Comparison of ENCODE assay signal across 14 cellular contexts in the genomic region with DNA sequence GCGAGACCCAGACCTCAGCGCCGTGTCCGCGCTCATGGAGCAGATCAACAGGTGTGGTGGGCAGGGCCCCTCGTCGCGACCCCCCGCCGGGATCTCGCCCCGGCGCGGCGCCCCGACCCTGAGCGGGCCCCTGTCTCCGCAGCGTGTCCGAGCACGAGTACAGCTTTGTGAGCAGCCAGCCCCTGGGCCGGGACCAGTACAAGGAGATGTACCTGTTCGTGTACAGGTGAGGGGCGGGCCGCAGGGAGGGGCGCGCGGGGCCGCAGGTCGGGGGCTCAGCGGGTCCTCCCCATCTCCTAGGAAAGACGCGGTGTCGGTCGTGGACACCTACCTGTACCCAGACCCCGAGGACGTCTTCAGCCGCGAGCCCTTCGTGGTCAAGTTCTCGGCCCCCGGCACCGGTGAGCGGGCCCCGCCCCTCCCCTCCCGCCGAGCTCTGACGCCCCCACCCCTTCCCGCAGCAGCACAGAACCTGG. TPM values are rescaled to one million over a fixed set of nuclear protein-coding genes. Genes with fewer than 3 reads are reported as not detected.
DNase-seq lines count a peak whose midpoint lies in the region; ATAC-seq, FAIRE-seq and TF ChIP-seq lines count a peak whose summit lies in the region.
"Had no signal": no experiment of that assay in that cellular context is flagged by ENCODE, and none has a peak within 500 bp of the region (broad histone marks: within the 10 kb centered on the region; RNA-seq: fewer than 3 reads in every experiment).

No MANE protein-coding gene starts in this region.

- dilution Hi-C loops in keratinocyte (cut with MboI; ENCODE audit: extremely low pct_ligation_motif_present, low sequenced_read_pairs): no loop called here

- DNase-seq in 8988T (peak; percentile 7), WTC11 (ENCODE audit: low spot score) (no peak), keratinocyte (ENCODE audit: low read depth, low spot score) (no peak), globus pallidus (ENCODE audit: low spot score) (no peak), DMS79 (lab: John Stamatoyannopoulos, UW) (no peak)
- DNase-seq in activated T-helper 1 cell treated with anti-CD3 and anti-CD28 coated beads, Interleukin-12 subunit alpha, Interleukin-12 subunit beta, Interleukin-2, Interleukin-4 antibody, amounts not matched to agents 30 ng/mL and 10 ng/mL and 1 ng/mL, durations not matched to agents 14 hours and 24 hours and 36 hours (ENCODE audit: low spot score): no peak
- DNase-seq: activated CD4-positive, alpha-beta T cell treated with anti-CD3 and anti-CD28 coated beads, Interleukin-2, amount 10 ng/mL, durations not matched to agents 24 days and 14 days; activated naive CD4-positive, alpha-beta T cell treated with anti-CD3 and anti-CD28 coated beads, Interleukin-2, amount 50 U/mL, for 16 hours; BE2C; dorsolateral prefrontal cortex; hippocampal formation; natural killer cell; NCI-H1436 had no signal

- H3K4me1 ChIP-seq in keratinocyte (ENCODE audit: control insufficient read depth, extremely low read depth, insufficient read depth, low read length): no peaks in the 10 kb centered on the region
- H3K4me1 ChIP-seq: BE2C had no signal

- no peaks in the 10 kb centered on the region for H3K4me1 Mint-ChIP-seq in WTC11
- H3K4me1 Mint-ChIP-seq in activated T-helper 1 cell treated with anti-CD3 and anti-CD28 coated beads, Interleukin-12 subunit alpha, Interleukin-12 subunit beta, Interleukin-2, Interleukin-4 antibody, amounts not matched to agents 30 ng/mL and 10 ng/mL and 1 ng/mL, durations not matched to agents 14 hours and 24 hours and 36 hours (ENCODE audit: low read depth): no peaks in the 10 kb centered on the region
- H3K4me1 Mint-ChIP-seq: activated CD4-positive, alpha-beta T cell treated with anti-CD3 and anti-CD28 coated beads, Interleukin-2, amount 10 ng/mL, durations not matched to agents 24 days and 14 days; natural killer cell had no signal

- H3K9me3 ChIP-seq in keratinocyte (ENCODE audit: control insufficient read depth, low read depth, low read length): no peaks in the 10 kb centered on the region
- H3K9me3 ChIP-seq: BE2C, SK-N-SH had no signal

- no peaks in the 10 kb centered on the region for H3K79me2 ChIP-seq in keratinocyte (ENCODE audit: control insufficient read depth, insufficient read depth, low read length)

- intact Hi-C loops in activated T-helper 1 cell treated with anti-CD3 and anti-CD28 coated beads, Interleukin-12 subunit alpha, Interleukin-12 subunit beta, Interleukin-2, Interleukin-4 antibody, amounts not matched to agents 30 ng/mL and 10 ng/mL and 1 ng/mL, durations not matched to agents 14 hours and 24 hours and 36 hours (cut with micrococcal nuclease): no loop called here

- peak overlapping the region; percentile 16 for H3K4me2 ChIP-seq in keratinocyte (ENCODE audit: control insufficient read depth, extremely low read depth, insufficient read depth, low read depth, low read length)
- H3K4me2 ChIP-seq: SK-N-SH had no signal

- TF ChIP-seq CTCF in WTC11 (IDR thresholded peaks at IDR 0.05): no peak
- TF ChIP-seq CTCF in keratinocyte (optimal IDR thresholded peaks at IDR 0.05 in 1 of 3, IDR thresholded peaks at IDR 0.05 in 1 of 3, conservative IDR thresholded peaks at IDR 0.05 in 1 of 3; ENCODE audit: extremely low read depth in 1 of 3, insufficient read depth in 2 of 3, low read length in 3 of 3): no peak

- H2AFZ ChIP-seq in keratinocyte (ENCODE audit: control insufficient read depth, low read length): no peak overlapping the region

- no peak overlapping the region for H3K4me3 ChIP-seq in keratinocyte (ENCODE audit: control insufficient read depth in 2 of 3, extremely low read depth in 1 of 3, insufficient read depth in 2 of 3, low read depth in 1 of 3, low read length in 3 of 3)

- H3K4me3 Mint-ChIP-seq in WTC11: peak overlapping the region; percentile 55
- no peak overlapping the region for H3K4me3 Mint-ChIP-seq in activated T-helper 1 cell treated with anti-CD3 and anti-CD28 coated beads, Interleukin-12 subunit alpha, Interleukin-12 subunit beta, Interleukin-2, Interleukin-4 antibody, amounts not matched to agents 30 ng/mL and 10 ng/mL and 1 ng/mL, durations not matched to agents 14 hours and 24 hours and 36 hours
- H3K4me3 Mint-ChIP-seq: activated CD4-positive, alpha-beta T cell treated with anti-CD3 and anti-CD28 coated beads, Interleukin-2, amount 10 ng/mL, durations not matched to agents 24 days and 14 days; natural killer cell had no signal

- H3K27ac ChIP-seq in keratinocyte (ENCODE audit: control insufficient read depth, insufficient read depth, low read length): no peak overlapping the region

- POLR2A ChIA-PET in WTC11 (lab: Charles Lee): interaction anchor here (0.5 to 4.1 kb wide), 6 partner anchors 12 to 41 kb away, joined by 3 to 28 read pairs (median 5); a partner anchor contains a TSS

- peaks cover 10% of the 10 kb centered on the region for H4K20me1 ChIP-seq in keratinocyte (ENCODE audit: control insufficient read depth, extremely low read depth, insufficient read depth, low read length)

- H3K9me3 Mint-ChIP-seq in WTC11: no peaks in the 10 kb centered on the region
- H3K9me3 Mint-ChIP-seq in activated T-helper 1 cell treated with anti-CD3 and anti-CD28 coated beads, Interleukin-12 subunit alpha, Interleukin-12 subunit beta, Interleukin-2, Interleukin-4 antibody, amounts not matched to agents 30 ng/mL and 10 ng/mL and 1 ng/mL, durations not matched to agents 14 hours and 24 hours and 36 hours: no peaks in the 10 kb centered on the region
- H3K9me3 Mint-ChIP-seq: activated CD4-positive, alpha-beta T cell treated with anti-CD3 and anti-CD28 coated beads, Interleukin-2, amount 10 ng/mL, durations not matched to agents 24 days and 14 days; natural killer cell had no signal

- no peaks in the 10 kb centered on the region for H3K9me1 ChIP-seq in keratinocyte (ENCODE audit: control insufficient read depth, extremely low read depth, insufficient read depth, low read length)

- H3K36me3 Mint-ChIP-seq in WTC11: peaks cover 2% of the 10 kb centered on the region; the same call in 1 of the 2 replicates
- H3K36me3 Mint-ChIP-seq in activated T-helper 1 cell treated with anti-CD3 and anti-CD28 coated beads, Interleukin-12 subunit alpha, Interleukin-12 subunit beta, Interleukin-2, Interleukin-4 antibody, amounts not matched to agents 30 ng/mL and 10 ng/mL and 1 ng/mL, durations not matched to agents 14 hours and 24 hours and 36 hours (ENCODE audit: low read depth): peaks cover 5% of the 10 kb centered on the region
- H3K36me3 Mint-ChIP-seq: natural killer cell had no signal

- H3K27ac Mint-ChIP-seq in WTC11: no peak overlapping the region
- no peak overlapping the region for H3K27ac Mint-ChIP-seq in activated T-helper 1 cell treated with anti-CD3 and anti-CD28 coated beads, Interleukin-12 subunit alpha, Interleukin-12 subunit beta, Interleukin-2, Interleukin-4 antibody, amounts not matched to agents 30 ng/mL and 10 ng/mL and 1 ng/mL, durations not matched to agents 14 hours and 24 hours and 36 hours
- H3K27ac Mint-ChIP-seq: activated CD4-positive, alpha-beta T cell treated with anti-CD3 and anti-CD28 coated beads, Interleukin-2, amount 10 ng/mL, durations not matched to agents 24 days and 14 days; natural killer cell had no signal

- no peak for FAIRE-seq in keratinocyte (lab: Jason Lieb, UNC)

- CTCF ChIA-PET in WTC11 (lab: Charles Lee): interaction anchor here (0.9 to 4.5 kb wide), 7 partner anchors 14 to 264 kb away, joined by 3 to 51 read pairs (median 6); a partner anchor contains a TSS

- peaks cover 16 to 29% of the 10 kb centered on the region in 2 experiments for H3K36me3 ChIP-seq in keratinocyte (ENCODE audit: control insufficient read depth in 2 of 2, extremely low read depth in 1 of 2, insufficient read depth in 2 of 2, low read length in 2 of 2)

- peaks cover 32% of the 10 kb centered on the region for H3K27me3 ChIP-seq in keratinocyte (ENCODE audit: control insufficient read depth, extremely low read depth, insufficient read depth, low read length)
- H3K27me3 ChIP-seq: BE2C, dorsolateral prefrontal cortex had no signal

- peaks cover 16% of the 10 kb centered on the region for H3K27me3 Mint-ChIP-seq in WTC11 (ENCODE audit: low read depth)
- H3K27me3 Mint-ChIP-seq in activated T-helper 1 cell treated with anti-CD3 and anti-CD28 coated beads, Interleukin-12 subunit alpha, Interleukin-12 subunit beta, Interleukin-2, Interleukin-4 antibody, amounts not matched to agents 30 ng/mL and 10 ng/mL and 1 ng/mL, durations not matched to agents 14 hours and 24 hours and 36 hours (ENCODE audit: insufficient read depth): peaks cover 2% of the 10 kb centered on the region
- H3K27me3 Mint-ChIP-seq: activated CD4-positive, alpha-beta T cell treated with anti-CD3 and anti-CD28 coated beads, Interleukin-2, amount 10 ng/mL, durations not matched to agents 24 days and 14 days had no signal

- ATAC-seq in WTC11: no peak; the same call in 1 of the 2 replicates

- no peak overlapping the region for H3K9ac ChIP-seq in keratinocyte (ENCODE audit: control insufficient read depth, extremely low read depth, insufficient read depth, low read length)
- H3K9ac ChIP-seq: SK-N-SH had no signal

RNA-seq across cellular contexts. Expression of a gene that starts 0.9 kb away (rescaled TPM):
- 0.66 to 1.1 TPM (median 1.0 TPM) in 3 replicates for total RNA-seq in WTC11 (2021)
- polyA plus RNA-seq in keratinocyte: 0.31 to 1.1 TPM (median 0.41 TPM) in 3 replicates
- polyA plus RNA-seq in keratinocyte (2011; ENCODE audit: low read depth): 0.99 TPM
- polyA plus RNA-seq in keratinocyte (2011; cell fraction: cytosol; rRNA removed): 0.08 and 0.13 TPM in 2 replicates
- polyA plus RNA-seq in keratinocyte (2011; cell fraction: nucleus; rRNA removed): 1.2 and 2.1 TPM in 2 replicates
- 0.22 and 4.8 TPM in 2 replicates for polyA plus RNA-seq in keratinocyte (2012; ENCODE audit: low replicate concordance)
- 0.10 to 0.16 TPM in 2 of 3 replicates, not detected in the other for polyA minus RNA-seq in keratinocyte
- not detected for polyA minus RNA-seq in keratinocyte (2011; cell fraction: cytosol; rRNA and poly(A)+ RNA removed)
- 0.74 TPM in 1 of 2 replicates, not detected in the other for polyA minus RNA-seq in keratinocyte (2011; cell fraction: nucleus; rRNA and poly(A)+ RNA removed)
- total RNA-seq in activated T-helper 1 cell treated with anti-CD3 and anti-CD28 coated beads, Interleukin-12 subunit alpha, Interleukin-12 subunit beta, Interleukin-2, Interleukin-4 antibody, amounts not matched to agents 30 ng/mL and 10 ng/mL and 1 ng/mL, durations not matched to agents 14 hours and 24 hours and 36 hours: 1.6 and 2.2 TPM in 2 replicates

RNA-seq across cellular contexts. Expression of a gene that starts 13.7 kb away (rescaled TPM):
- total RNA-seq in WTC11 (2021): 27.2 to 34.4 TPM (median 27.8 TPM) in 3 replicates
- 10.5 to 24.7 TPM (median 11.1 TPM) in 3 replicates for polyA plus RNA-seq in keratinocyte
- 16.2 TPM for polyA plus RNA-seq in keratinocyte (2011; ENCODE audit: low read depth)
- 4.1 and 10.4 TPM in 2 replicates for polyA plus RNA-seq in keratinocyte (2011; cell fraction: cytosol; rRNA removed)
- polyA plus RNA-seq in keratinocyte (2011; cell fraction: nucleus; rRNA removed): 36.5 and 49.1 TPM in 2 replicates
- 12.1 and 15.4 TPM in 2 replicates for polyA plus RNA-seq in keratinocyte (2012; ENCODE audit: low replicate concordance)
- 9.2 to 18.5 TPM (median 12.6 TPM) in 3 replicates for polyA minus RNA-seq in keratinocyte
- polyA minus RNA-seq in keratinocyte (2011; cell fraction: cytosol; rRNA and poly(A)+ RNA removed): 29.2 TPM
- 23.0 and 30.4 TPM in 2 replicates for polyA minus RNA-seq in keratinocyte (2011; cell fraction: nucleus; rRNA and poly(A)+ RNA removed)
- 35.6 and 37.4 TPM in 2 replicates for total RNA-seq in activated T-helper 1 cell treated with anti-CD3 and anti-CD28 coated beads, Interleukin-12 subunit alpha, Interleukin-12 subunit beta, Interleukin-2, Interleukin-4 antibody, amounts not matched to agents 30 ng/mL and 10 ng/mL and 1 ng/mL, durations not matched to agents 14 hours and 24 hours and 36 hours

RNA-seq across cellular contexts. Expression of a gene that starts 14.3 kb away (rescaled TPM):
- 100 to 110 TPM (median 106 TPM) in 3 replicates for total RNA-seq in WTC11 (2021)
- 19.7 to 32.0 TPM (median 24.2 TPM) in 3 replicates for polyA plus RNA-seq in keratinocyte
- 27.0 TPM for polyA plus RNA-seq in keratinocyte (2011; ENCODE audit: low read depth)
- polyA plus RNA-seq in keratinocyte (2011; cell fraction: cytosol; rRNA removed): 14.3 and 36.6 TPM in 2 replicates
- polyA plus RNA-seq in keratinocyte (2011; cell fraction: nucleus; rRNA removed): 20.6 and 22.0 TPM in 2 replicates
- polyA plus RNA-seq in keratinocyte (2012; ENCODE audit: low replicate concordance): 33.3 and 36.9 TPM in 2 replicates
- 7.7 to 10.4 TPM (median 9.4 TPM) in 3 replicates for polyA minus RNA-seq in keratinocyte
- polyA minus RNA-seq in keratinocyte (2011; cell fraction: cytosol; rRNA and poly(A)+ RNA removed): 36.6 TPM
- 10.8 and 10.9 TPM in 2 replicates for polyA minus RNA-seq in keratinocyte (2011; cell fraction: nucleus; rRNA and poly(A)+ RNA removed)
- total RNA-seq in activated T-helper 1 cell treated with anti-CD3 and anti-CD28 coated beads, Interleukin-12 subunit alpha, Interleukin-12 subunit beta, Interleukin-2, Interleukin-4 antibody, amounts not matched to agents 30 ng/mL and 10 ng/mL and 1 ng/mL, durations not matched to agents 14 hours and 24 hours and 36 hours: 35.5 and 36.5 TPM in 2 replicates

RNA-seq across cellular contexts. Expression of a gene that starts 22.5 kb away (rescaled TPM):
- total RNA-seq in WTC11 (2021): 38.4 to 40.1 TPM (median 39.5 TPM) in 3 replicates
- polyA plus RNA-seq in keratinocyte: 10.3 to 18.0 TPM (median 10.4 TPM) in 3 replicates
- 1.6 TPM for polyA plus RNA-seq in keratinocyte (2011; ENCODE audit: low read depth)
- 6.1 and 12.6 TPM in 2 replicates for polyA plus RNA-seq in keratinocyte (2011; cell fraction: cytosol; rRNA removed)
- 20.4 and 24.2 TPM in 2 replicates for polyA plus RNA-seq in keratinocyte (2011; cell fraction: nucleus; rRNA removed)
- polyA plus RNA-seq in keratinocyte (2012; ENCODE audit: low replicate concordance): 6.5 and 17.3 TPM in 2 replicates
- 6.3 to 10.6 TPM (median 9.1 TPM) in 3 replicates for polyA minus RNA-seq in keratinocyte
- 21.7 TPM for polyA minus RNA-seq in keratinocyte (2011; cell fraction: cytosol; rRNA and poly(A)+ RNA removed)
- polyA minus RNA-seq in keratinocyte (2011; cell fraction: nucleus; rRNA and poly(A)+ RNA removed): 9.2 and 10.9 TPM in 2 replicates
- total RNA-seq in activated T-helper 1 cell treated with anti-CD3 and anti-CD28 coated beads, Interleukin-12 subunit alpha, Interleukin-12 subunit beta, Interleukin-2, Interleukin-4 antibody, amounts not matched to agents 30 ng/mL and 10 ng/mL and 1 ng/mL, durations not matched to agents 14 hours and 24 hours and 36 hours: 37.2 and 37.7 TPM in 2 replicates

RNA-seq across cellular contexts. Expression of a gene that starts 26.5 kb away (rescaled TPM):
- 12.5 to 15.2 TPM (median 13.6 TPM) in 3 replicates for total RNA-seq in WTC11 (2021)
- 1.8 to 5.9 TPM (median 3.5 TPM) in 3 replicates for polyA plus RNA-seq in keratinocyte
- polyA plus RNA-seq in keratinocyte (2011; ENCODE audit: low read depth): 0.36 TPM
- polyA plus RNA-seq in keratinocyte (2011; cell fraction: cytosol; rRNA removed): 0.31 and 0.36 TPM in 2 replicates
- polyA plus RNA-seq in keratinocyte (2011; cell fraction: nucleus; rRNA removed): 8.1 and 9.1 TPM in 2 replicates
- 1.4 and 4.4 TPM in 2 replicates for polyA plus RNA-seq in keratinocyte (2012; ENCODE audit: low replicate concordance)
- 0.51 to 2.8 TPM (median 1.1 TPM) in 3 replicates for polyA minus RNA-seq in keratinocyte
- polyA minus RNA-seq in keratinocyte (2011; cell fraction: cytosol; rRNA and poly(A)+ RNA removed): not detected
- 1.4 and 2.3 TPM in 2 replicates for polyA minus RNA-seq in keratinocyte (2011; cell fraction: nucleus; rRNA and poly(A)+ RNA removed)
- 24.7 and 25.1 TPM in 2 replicates for total RNA-seq in activated T-helper 1 cell treated with anti-CD3 and anti-CD28 coated beads, Interleukin-12 subunit alpha, Interleukin-12 subunit beta, Interleukin-2, Interleukin-4 antibody, amounts not matched to agents 30 ng/mL and 10 ng/mL and 1 ng/mL, durations not matched to agents 14 hours and 24 hours and 36 hours
